8 cellular contexts compared by ENCODE assay signal in the genomic region with DNA sequence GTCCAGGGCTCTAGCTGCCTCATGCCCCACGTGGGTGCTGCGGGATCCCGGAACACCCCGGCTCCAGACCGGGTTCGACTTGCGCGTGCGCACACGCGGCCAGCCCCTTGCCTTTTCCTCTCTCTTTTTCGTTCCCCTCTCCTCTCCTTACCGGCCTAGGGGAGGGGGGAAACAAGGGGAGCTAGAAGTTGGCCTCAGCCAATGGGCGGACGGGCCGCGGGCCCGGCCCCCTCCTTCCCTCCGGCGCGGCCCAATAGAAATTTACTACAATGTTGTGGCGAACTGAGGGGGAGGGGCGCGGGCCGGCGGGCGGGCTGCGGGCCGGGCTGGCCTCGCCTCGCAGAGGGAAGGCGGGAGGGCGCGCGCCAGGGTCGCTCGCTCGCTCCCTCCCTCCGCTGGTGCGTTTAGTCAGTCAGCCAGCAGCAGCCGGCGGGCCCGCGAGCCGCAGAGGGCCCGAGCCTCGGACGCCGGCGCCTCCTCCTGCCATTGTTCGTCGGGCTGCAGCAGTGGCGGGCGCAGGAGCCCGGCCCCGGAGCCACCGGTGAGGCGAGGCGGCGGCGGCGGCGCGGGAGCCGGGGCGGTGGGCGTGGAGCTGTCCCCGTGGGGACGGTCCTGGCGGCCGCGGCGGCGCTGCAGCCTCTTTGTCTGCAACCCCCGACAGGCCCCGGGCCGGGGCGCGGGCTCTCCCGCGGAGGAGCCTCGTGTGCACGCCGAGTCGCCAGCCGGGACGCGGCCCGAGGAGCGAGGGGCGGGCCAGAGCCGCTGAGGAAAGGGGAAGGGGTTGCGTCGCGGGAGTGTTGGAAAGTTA. TPM values are rescaled to one million over a fixed set of nuclear protein-coding genes. Genes with fewer than 3 reads are reported as not detected.
A peak's percentile ranks its signal among the peaks of the same experiment; 100 is the strongest.
DNase-seq lines count a peak whose midpoint lies in the region; ATAC-seq and TF ChIP-seq lines count a peak whose summit lies in the region.

A gene (plus strand): TSS at position 342 of the 808 bp plus-strand sequence. CDS start 72,869 bp downstream, outside the sequence.

- intact Hi-C loops in aorta (cut with DNase I): loop anchor here in 1 of 2 donors (2.0 kb wide), 1 partner anchor 28 kb away; no protein-coding TSS in a partner anchor

- DNase-seq in NCI-H2029 treated with DMSO at 0.1 percent for 48 hours (lab: John Stamatoyannopoulos, UW) (peak; percentile 86), T1000 (lab: John Stamatoyannopoulos, UW) (peak; percentile 92), astrocyte of the cerebellum (ENCODE audit: low read depth) (peak; percentile 77), hypothalamus (lab: John Stamatoyannopoulos, UW) (peak; percentile 24 to 90 (median 79)), retina (peak; percentile 95), aorta (peak; percentile 94 to 96)

- no peaks in the 10 kb centered on the region for H3K4me1 ChIP-seq in aorta (ENCODE audit: control insufficient read depth in 1 of 2, insufficient read depth in 2 of 2, low read length in 2 of 2)

- H3K4me3 ChIP-seq in astrocyte of the cerebellum (ENCODE audit: low read depth, low read length) (peak within 1 kb of the TSS; percentile 56), aorta (ENCODE audit: low read length in 2 of 2) (peak within 1 kb of the TSS; percentile 59 to 65)

- H3K27me3 ChIP-seq in aorta (ENCODE audit: control insufficient read depth in 1 of 2, insufficient read depth in 2 of 2, low read length in 1 of 2): no peaks in the 10 kb centered on the region

- no peak for TF ChIP-seq CTCF in astrocyte of the cerebellum (IDR thresholded peaks at IDR 0.05; ENCODE audit: low read depth, low read length, missing control alignments)

- peak within 1 kb of the TSS in 1 of 2 donors; percentile 26 for H3K27ac ChIP-seq in aorta (ENCODE audit: low read depth in 1 of 2, low read length in 2 of 2)

- H3K9me3 ChIP-seq in aorta (ENCODE audit: control insufficient read depth, low read length): no peaks in the 10 kb centered on the region

- no peaks in the 10 kb centered on the region for H3K36me3 ChIP-seq in aorta (ENCODE audit: control insufficient read depth in 1 of 2, insufficient read depth in 2 of 2, low read length in 1 of 2)

- WGBS in aorta, 2 donors: 0% methylated on average over 61 to 95 of the region's 95 CpGs

- in situ Hi-C loops in astrocyte of the cerebellum (cut with HindIII; ENCODE audit: low sequenced_read_pairs): no loop called here

- peak; percentile 56 for ATAC-seq in GM18499 (IDR thresholded peaks at IDR 0.05; ENCODE audit: insufficient read depth, unreplicated experiment)
- ATAC-seq in HG02973 (IDR thresholded peaks at IDR 0.05; ENCODE audit: unreplicated experiment): peak; percentile 64
- ATAC-seq in aorta (ENCODE audit: low FRiP score): peak; percentile 96

RNA-seq across cellular contexts. Expression of the gene that starts here (rescaled TPM):
- 10 to 100 TPM; 23.9 to 35.2 TPM for total RNA-seq in aorta
- polyA plus RNA-seq in aorta: 1 to 10 TPM; 3.4 to 5.4 TPM
